Comparison of ENCODE assay signal across 8 cellular contexts in genomic region chrX:53223955-53224859, GRCh38. TPM values are rescaled to one million over a fixed set of nuclear protein-coding genes. Genes with fewer than 3 reads are reported as not detected.
DNase-seq lines count a peak whose midpoint lies in the region; ATAC-seq and TF ChIP-seq lines count a peak whose summit lies in the region.

No MANE protein-coding gene starts in this region.

- H3K9me3 Mint-ChIP-seq in naive B cell: no peaks in the 10 kb centered on the region

- peaks cover 19 to 52% (median 45%) of the 10 kb centered on the region in 3 donors for H3K4me1 Mint-ChIP-seq in naive B cell

- peak; percentile 13 for ATAC-seq in HG03095 (IDR thresholded peaks at IDR 0.05; ENCODE audit: unreplicated experiment)
- ATAC-seq in naive B cell (ENCODE audit: low read depth in 2 of 2): peak in 1 of 2 donors; percentile 0

- H3K27ac Mint-ChIP-seq in naive B cell: peak overlapping the region; percentile 98 to 100 (median 99)

- peaks cover 0 to 7% (median 0%) of the 10 kb centered on the region in 3 donors for H3K27me3 Mint-ChIP-seq in naive B cell

- peak overlapping the region; percentile 92 to 100 (median 98) for H3K4me3 Mint-ChIP-seq in naive B cell

- peaks cover 0 to 6% of the 10 kb centered on the region in 2 donors for H3K36me3 Mint-ChIP-seq in naive B cell

- H3K4me3 ChIP-seq in epithelial cell of esophagus (ENCODE audit: low read length): peak overlapping the region; percentile 76

- no peak for TF ChIP-seq CTCF in epithelial cell of esophagus (IDR thresholded peaks at IDR 0.05; ENCODE audit: insufficient read depth, low read depth, low read length, missing control alignments)

- DNase-seq in EH (ENCODE audit: low read depth): peak; percentile 52
- DNase-seq in activated CD4-positive, alpha-beta T cell treated with anti-CD3 and anti-CD28 coated beads for 48 hours: peak; percentile 13
- DNase-seq in epithelial cell of esophagus (ENCODE audit: low read depth): peak; percentile 78
- DNase-seq in naive B cell: no peak
- no peak for DNase-seq in GF-D8 (lab: John Stamatoyannopoulos, UW)
- no peak for DNase-seq in HuH-7 (ENCODE audit: low spot score)
- no peak for DNase-seq in inferior parietal cortex (ENCODE audit: extremely low spot score)

RNA-seq across cellular contexts. Expression of gene KDM5C, which starts 0.8 kb away (rescaled TPM):
- polyA plus RNA-seq in naive B cell (ENCODE audit: low read depth in 6 of 6): 10 to 100 TPM; 13.8 to 36.9 (median 28.8) TPM

RNA-seq across cellular contexts. Expression of gene IQSEC2, which starts 57.2 kb away (rescaled TPM):
- polyA plus RNA-seq in naive B cell (ENCODE audit: low read depth in 6 of 6): 1 to 10 TPM in 2 of 6 donors, under 1 TPM in 3, not detected in 1; 0.49 to 2.2 (median 0.89) TPM

Comparison
In these comparisons a context has a peak if more than half of its experiments do, and no peak if none do; other contexts are left out.
1. DNase-seq: peak in EH (single experiment), activated CD4-positive, alpha-beta T cell treated with anti-CD3 and anti-CD28 coated beads for 48 hours (single experiment) and epithelial cell of esophagus (single experiment); none in naive B cell (single experiment), GF-D8 (single experiment), HuH-7 (single experiment) and inferior parietal cortex (single experiment).